ENCODE assay signal across 16 cellular contexts in genomic region chr22:42904049-42904448, GRCh38. TPM values are rescaled to one million over a fixed set of nuclear protein-coding genes. Genes with fewer than 3 reads are reported as not detected.
DNase-seq lines count a peak whose midpoint lies in the region; ATAC-seq, FAIRE-seq and TF ChIP-seq lines count a peak whose summit lies in the region.
"Had no signal": no experiment of that assay in that cellular context is flagged by ENCODE, and none has a peak within 500 bp of the region (broad histone marks: within the 10 kb centered on the region; RNA-seq: fewer than 3 reads in every experiment).

No MANE protein-coding gene starts in this region.

- no peak for DNase-seq in Calu3
- DNase-seq in astrocyte (ENCODE audit: low read depth) = no peak
- DNase-seq in lower lobe of right lung = no peak
- no peak for DNase-seq in sigmoid colon
- no peak for DNase-seq in neural progenitor cell (ENCODE audit: low spot score)
- DNase-seq in T-helper 1 cell = no peak
- DNase-seq: KBM-7; NCI-H1048; NCI-H2107; NCI-H345; NCI-H526 treated with DMSO at 0.1 percent for 48 hours; NK-92 treated with Interleukin-12 subunit alpha and Interleukin-12 subunit beta, amount 100 ng/mL, for 24 hours; OCI-M1 had no signal

- H2AFZ ChIP-seq in astrocyte (ENCODE audit: low read depth, low read length) (no peak overlapping the region), neural progenitor cell (replicated peaks) (no peak overlapping the region)

- no peak for TF ChIP-seq POLR2A in sigmoid colon (IDR thresholded peaks at IDR 0.05)

- TF ChIP-seq CTCF in Calu3 (IDR thresholded peaks at IDR 0.05; ENCODE audit: unreplicated experiment) (no peak), astrocyte (IDR thresholded peaks at IDR 0.05; ENCODE audit: insufficient read depth, low read depth, low read length) (no peak), lower lobe of right lung (IDR thresholded peaks at IDR 0.05) (no peak), sigmoid colon (IDR thresholded peaks at IDR 0.05) (no peak), neural progenitor cell (IDR thresholded peaks at IDR 0.05) (no peak)

- H4K20me1 ChIP-seq in astrocyte (ENCODE audit: insufficient read depth, low read length) = peaks cover 96% of the 10 kb centered on the region
- H4K20me1 ChIP-seq in neural progenitor cell (ENCODE audit: low read depth) = peaks cover 97% of the 10 kb centered on the region

- H3K4me1 ChIP-seq in astrocyte (ENCODE audit: insufficient read depth, low read length) = peaks cover 14% of the 10 kb centered on the region
- peaks cover 61% of the 10 kb centered on the region for H3K4me1 ChIP-seq in lower lobe of right lung
- peaks cover 0 to 78% (median 65%) of the 10 kb centered on the region in 4 donors for H3K4me1 ChIP-seq in sigmoid colon
- peaks cover 21% of the 10 kb centered on the region for H3K4me1 ChIP-seq in neural progenitor cell

- H3K27me3 ChIP-seq in astrocyte (ENCODE audit: insufficient read depth, low read length) (no peaks in the 10 kb centered on the region), lower lobe of right lung (ENCODE audit: low read depth) (no peaks in the 10 kb centered on the region), sigmoid colon (no peaks in the 10 kb centered on the region), neural progenitor cell (no peaks in the 10 kb centered on the region)

- 91 to 94% methylated on average over 12 of the region's 12 CpGs for WGBS in sigmoid colon, 2 donors

- no peak for FAIRE-seq in astrocyte (lab: Jason Lieb, UNC)
- FAIRE-seq: GM12878, GM19239 had no signal

- intact Hi-C loops in Calu3 (cut with micrococcal nuclease; ENCODE audit: unreplicated experiment) = no loop called here
- intact Hi-C loops in lower lobe of right lung (cut with DNase I) = no loop called here
- intact Hi-C loops in sigmoid colon (cut with DNase I) = loop anchor here (5.0 kb wide), 1 partner anchor 63 kb away; no protein-coding TSS in a partner anchor

- H3F3A ChIP-seq in neural progenitor cell (ENCODE audit: low read depth) = peaks cover 6% of the 10 kb centered on the region

- H3K36me3 Mint-ChIP-seq in Calu3 (ENCODE audit: insufficient read depth, unreplicated experiment) (peaks cover 90% of the 10 kb centered on the region), astrocyte (ENCODE audit: low read depth, unreplicated experiment) (peaks cover 32% of the 10 kb centered on the region), neural progenitor cell (peaks cover 3% of the 10 kb centered on the region)

- H3K9me3 Mint-ChIP-seq in Calu3 (ENCODE audit: low read depth, unreplicated experiment) (no peaks in the 10 kb centered on the region), astrocyte (ENCODE audit: unreplicated experiment) (no peaks in the 10 kb centered on the region), neural progenitor cell (no peaks in the 10 kb centered on the region)

- H3K4me3 ChIP-seq in astrocyte (ENCODE audit: insufficient read depth, low read depth, low read length) = no peak overlapping the region
- no peak overlapping the region for H3K4me3 ChIP-seq in lower lobe of right lung
- H3K4me3 ChIP-seq in sigmoid colon = no peak overlapping the region
- no peak overlapping the region for H3K4me3 ChIP-seq in neural progenitor cell
- H3K4me3 ChIP-seq: GM12878 had no signal

- CTCF ChIA-PET in Calu3 (lab: Charles Lee) = no interaction called here

- ATAC-seq in lower lobe of right lung (no peak), HG03354 (IDR thresholded peaks at IDR 0.05; ENCODE audit: poor library complexity, severe bottlenecking, unreplicated experiment) (no peak)
- ATAC-seq: GM12878 had no signal

- no peak overlapping the region for H3K4me3 Mint-ChIP-seq in Calu3 (ENCODE audit: low read depth, unreplicated experiment)
- H3K4me3 Mint-ChIP-seq in astrocyte (ENCODE audit: unreplicated experiment) = no peak overlapping the region
- no peak overlapping the region for H3K4me3 Mint-ChIP-seq in neural progenitor cell

- H3K4me1 Mint-ChIP-seq in Calu3 (ENCODE audit: low read depth, unreplicated experiment) (peaks cover 26% of the 10 kb centered on the region), astrocyte (ENCODE audit: low read depth, unreplicated experiment) (peaks cover 3% of the 10 kb centered on the region), neural progenitor cell (peaks cover 39% of the 10 kb centered on the region)

- H3K27me3 Mint-ChIP-seq in Calu3 (ENCODE audit: unreplicated experiment) (no peaks in the 10 kb centered on the region), astrocyte (ENCODE audit: low read depth, unreplicated experiment) (no peaks in the 10 kb centered on the region), neural progenitor cell (ENCODE audit: insufficient read depth, low read depth) (peaks cover 2% of the 10 kb centered on the region)

- H3K9ac ChIP-seq in astrocyte (ENCODE audit: low read length) = no peak overlapping the region
- H3K9ac ChIP-seq in neural progenitor cell = no peak overlapping the region

- peaks cover 62% of the 10 kb centered on the region for H3K79me2 ChIP-seq in astrocyte (ENCODE audit: insufficient read depth, low read length)
- peaks cover 19% of the 10 kb centered on the region for H3K79me2 ChIP-seq in neural progenitor cell (ENCODE audit: low read depth)

- no peak for TF ChIP-seq EP300 in sigmoid colon (IDR thresholded peaks at IDR 0.05)

- H3K27ac ChIP-seq in astrocyte (ENCODE audit: low read depth, low read length) = no peak overlapping the region
- H3K27ac ChIP-seq in lower lobe of right lung = peak overlapping the region; percentile 24
- H3K27ac ChIP-seq in sigmoid colon = peak overlapping the region; percentile 38 to 75 (median 64)
- H3K27ac ChIP-seq in neural progenitor cell = no peak overlapping the region

- H3K27ac Mint-ChIP-seq in Calu3 (ENCODE audit: unreplicated experiment) (peak overlapping the region; percentile 56), astrocyte (ENCODE audit: unreplicated experiment) (peak overlapping the region; percentile 6), neural progenitor cell (no peak overlapping the region)

- no peak overlapping the region for H3K4me2 ChIP-seq in astrocyte (ENCODE audit: low read length)
- H3K4me2 ChIP-seq in neural progenitor cell = no peak overlapping the region

- no TSS peak for BruUV-seq in Calu3 (replicated peaks; lab: Mats Ljungman, UMichigan)

- H3K9me3 ChIP-seq in astrocyte (ENCODE audit: insufficient read depth, low read depth, low read length) = no peaks in the 10 kb centered on the region
- no peaks in the 10 kb centered on the region for H3K9me3 ChIP-seq in lower lobe of right lung
- H3K9me3 ChIP-seq in sigmoid colon = no peaks in the 10 kb centered on the region
- H3K9me3 ChIP-seq in neural progenitor cell (ENCODE audit: low read depth) = no peaks in the 10 kb centered on the region

- H3K36me3 ChIP-seq in astrocyte (ENCODE audit: insufficient read depth, low read length) = peaks cover 3% of the 10 kb centered on the region
- H3K36me3 ChIP-seq in lower lobe of right lung = peaks cover 34% of the 10 kb centered on the region
- H3K36me3 ChIP-seq in sigmoid colon = no peaks in the 10 kb centered on the region
- H3K36me3 ChIP-seq in neural progenitor cell = no peaks in the 10 kb centered on the region

RNA-seq across cellular contexts. Expression of gene ARFGAP3, which starts 47.0 kb away (rescaled TPM):
- 29.7 and 37.8 TPM in 2 replicates for total RNA-seq in Calu3 (2022)
- total RNA-seq in astrocyte = 59.5 and 64.1 TPM in 2 replicates
- 39.9 TPM for total RNA-seq in lower lobe of right lung
- 10 to 100 TPM; 35.7 to 45.3 (median 40.5) TPM for total RNA-seq in sigmoid colon
- 10 to 100 TPM; 23.4 to 28.4 (median 27.1) TPM for polyA plus RNA-seq in sigmoid colon
- total RNA-seq in neural progenitor cell (ENCODE audit: low replicate concordance) = 41.3 and 53.9 TPM in 2 replicates

Comparison
In these comparisons a context has a peak if more than half of its experiments do, and no peak if none do; other contexts are left out.
1. H3K27ac ChIP-seq: peak in lower lobe of right lung (single experiment) and sigmoid colon (4 of 4); none in astrocyte (single experiment) and neural progenitor cell (single experiment).